In genomic region chr6:53347921-53348435, GRCh38 we compare ENCODE assay signal across 1 cellular context.
A peak's percentile ranks its signal among the peaks of the same experiment; 100 is the strongest.
TF ChIP-seq lines count a peak whose summit lies in the region.

No MANE protein-coding gene starts in this region.

TF ChIP-seq in HepG2, 621 proteins besides CTCF, POLR2A, EP300 and RAD21 (continued from another document and continues in another):
- TF ChIP-seq ZFX (CRISPR knock-in tag; IDR thresholded peaks at IDR 0.05; ENCODE audit: low read depth) (peak; percentile 6; the same call in 1 of the 2 replicates), CENPT (CRISPR knock-in tag; IDR thresholded peaks at IDR 0.05; ENCODE audit: low read depth) (no peak), STAT6 (CRISPR knock-in tag; IDR thresholded peaks at IDR 0.05; ENCODE audit: borderline replicate concordance) (no peak; the same call in 1 of the 2 replicates), MAZ (IDR thresholded peaks at IDR 0.05; ENCODE audit: borderline replicate concordance, low read depth, low read length) (no peak), MAZ (CRISPR knock-in tag; IDR thresholded peaks at IDR 0.05; ENCODE audit: low read depth) (no peak), RNF219 (CRISPR knock-in tag; IDR thresholded peaks at IDR 0.05) (no peak), TBP (CRISPR knock-in tag; IDR thresholded peaks at IDR 0.05) (peak; percentile 81; the same call in 1 of the 2 replicates), ZNF790 (CRISPR knock-in tag; IDR thresholded peaks at IDR 0.05; ENCODE audit: borderline replicate concordance) (peak; percentile 13; the same call in 1 of the 2 replicates), PAXIP1 (CRISPR knock-in tag; conservative IDR thresholded peaks at IDR 0.05) (peak; percentile 4; the same call in 1 of the 2 replicates), DMTF1 (CRISPR knock-in tag; IDR thresholded peaks at IDR 0.05) (no peak), ZNF496 (CRISPR knock-in tag; IDR thresholded peaks at IDR 0.05; ENCODE audit: insufficient replicate concordance) (no peak), ZNF160 (CRISPR knock-in tag; IDR thresholded peaks at IDR 0.05) (no peak), TCF7 (IDR thresholded peaks at IDR 0.05; ENCODE audit: low read depth) (no peak), ZMYM2 (CRISPR knock-in tag; IDR thresholded peaks at IDR 0.05) (no peak), PRDM10 (CRISPR knock-in tag; IDR thresholded peaks at IDR 0.05; ENCODE audit: low read depth) (no peak), SETDB1 (CRISPR knock-in tag; IDR thresholded peaks at IDR 0.05; ENCODE audit: borderline replicate concordance) (no peak), BCL6 (CRISPR knock-in tag; IDR thresholded peaks at IDR 0.05) (no peak), IRX3 (CRISPR knock-in tag; IDR thresholded peaks at IDR 0.05; ENCODE audit: borderline replicate concordance, low read depth) (no peak), CC2D1A (CRISPR knock-in tag; IDR thresholded peaks at IDR 0.05) (no peak), THAP8 (CRISPR knock-in tag; IDR thresholded peaks at IDR 0.05; ENCODE audit: borderline replicate concordance) (0 out of 2 replicates have a peak, but pooled peaks have one; percentile 42), KDM5A (IDR thresholded peaks at IDR 0.05; ENCODE audit: borderline replicate concordance, low read length) (no peak), MTF2 (CRISPR knock-in tag; IDR thresholded peaks at IDR 0.05; ENCODE audit: borderline replicate concordance) (peak; percentile 13; the same call in 1 of the 2 replicates), ZNF780A (CRISPR knock-in tag; IDR thresholded peaks at IDR 0.05) (no peak), SUZ12 (IDR thresholded peaks at IDR 0.05; ENCODE audit: low read depth, low read length) (no peak), ZBTB44 (CRISPR knock-in tag; IDR thresholded peaks at IDR 0.05) (no peak), CREBL2 (CRISPR knock-in tag; IDR thresholded peaks at IDR 0.05; ENCODE audit: borderline replicate concordance) (no peak), ZBTB33 (CRISPR knock-in tag; IDR thresholded peaks at IDR 0.05) (no peak), HDAC2 (CRISPR knock-in tag; IDR thresholded peaks at IDR 0.05) (no peak), ZNF484 (CRISPR knock-in tag; IDR thresholded peaks at IDR 0.05; ENCODE audit: borderline replicate concordance, low read depth) (no peak)
